Comparison of ENCODE assay signal across 9 cellular contexts in the genomic region with DNA sequence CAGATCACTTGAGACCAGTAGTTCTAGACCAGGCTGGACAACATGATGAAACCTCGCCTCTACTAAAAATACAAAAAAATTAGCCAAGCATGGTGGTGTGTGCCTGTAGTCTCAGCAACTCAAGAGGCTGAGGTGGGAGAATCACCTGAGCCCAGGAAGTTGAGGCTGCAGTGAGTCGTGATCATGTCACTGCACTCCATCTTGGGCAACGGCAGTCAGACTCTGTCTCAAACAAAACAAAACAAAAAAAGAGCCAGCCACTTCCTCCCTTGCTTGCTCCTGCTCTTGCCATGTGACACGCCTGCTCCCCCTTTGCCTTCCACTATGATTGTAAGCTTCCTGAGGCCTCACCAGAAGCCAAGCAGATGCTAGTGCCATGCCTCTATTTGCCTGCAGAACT. TPM values are rescaled to one million over a fixed set of nuclear protein-coding genes. Genes with fewer than 3 reads are reported as not detected.
"Had no signal": no experiment of that assay in that cellular context is flagged by ENCODE, and none has a peak within 500 bp of the region (broad histone marks: within the 10 kb centered on the region; RNA-seq: fewer than 3 reads in every experiment).

No MANE protein-coding gene starts in this region.

RNA-seq across cellular contexts. Expression of a gene that starts 19.1 kb away (rescaled TPM):
- total RNA-seq: LHCN-M2, MCF 10A, NCI-H460, OCI-LY7, PC-9, Right ventricle myocardium inferior, RPMI7951, SJCRH30, SK-MEL-5 had no signal
